ENCODE assay signal across 18 cellular contexts in genomic region chr10:66604195-66604594, GRCh38.
"Had no signal": no experiment of that assay in that cellular context is flagged by ENCODE, and none has a peak within 500 bp of the region (broad histone marks: within the 10 kb centered on the region; RNA-seq: fewer than 3 reads in every experiment).

No MANE protein-coding gene starts in this region.

- H3K36me3 ChIP-seq: brain microvascular endothelial cell, colonic mucosa, neural progenitor cell, ovary, sigmoid colon had no signal

- H3K4me3 ChIP-seq: colonic mucosa, neural progenitor cell, ovary, sigmoid colon had no signal

- H3K27ac ChIP-seq: brain microvascular endothelial cell, colonic mucosa, neural progenitor cell, ovary, sigmoid colon had no signal

- H3K4me1 ChIP-seq: colonic mucosa, neural progenitor cell, sigmoid colon had no signal

- DNase-seq: activated CD4-positive, alpha-beta T cell treated with anti-CD3 and anti-CD28 coated beads, Interleukin-2, amount 50 U/mL, for 1 hour; activated CD4-positive, CD25-positive, alpha-beta regulatory T cell treated with anti-CD3 and anti-CD28 coated beads, Interleukin-2, amount 50 U/mL, for 72 hours; activated CD8-positive, alpha-beta memory T cell treated with anti-CD3 and anti-CD28 coated beads for 24 hours; activated CD8-positive, alpha-beta memory T cell treated with anti-CD3 and anti-CD28 coated beads, Interleukin-2, amount 50 U/mL, for 48 hours; activated effector memory CD4-positive, alpha-beta T cell treated with Interleukin-2 at 50 U/mL for 16 hours; activated naive CD4-positive, alpha-beta T cell treated with anti-CD3 and anti-CD28 coated beads, Interleukin-2, amount 10 ng/mL, durations not matched to agents 7 days and 5 days; activated T-cell treated with anti-CD3 and anti-CD28 coated beads, Interleukin-2, amount 50 U/mL, for 48 hours; brain microvascular endothelial cell; colonic mucosa; erythroblast; hypothalamus; mesenchymal stem cell; naive thymus-derived CD4-positive, alpha-beta T cell; ovary; sigmoid colon; stimulated activated CD4-positive, alpha-beta T cell treated with anti-CD3 and anti-CD28 coated beads, Interleukin-4, amount 100 ng/mL, for 24 hours; T1000 had no signal

- H3K27me3 ChIP-seq: brain microvascular endothelial cell, colonic mucosa, neural progenitor cell, ovary, sigmoid colon had no signal

- H3K9me3 ChIP-seq: colonic mucosa, ovary had no signal
